Comparison of ENCODE assay signal across 15 cellular contexts in the genomic region with DNA sequence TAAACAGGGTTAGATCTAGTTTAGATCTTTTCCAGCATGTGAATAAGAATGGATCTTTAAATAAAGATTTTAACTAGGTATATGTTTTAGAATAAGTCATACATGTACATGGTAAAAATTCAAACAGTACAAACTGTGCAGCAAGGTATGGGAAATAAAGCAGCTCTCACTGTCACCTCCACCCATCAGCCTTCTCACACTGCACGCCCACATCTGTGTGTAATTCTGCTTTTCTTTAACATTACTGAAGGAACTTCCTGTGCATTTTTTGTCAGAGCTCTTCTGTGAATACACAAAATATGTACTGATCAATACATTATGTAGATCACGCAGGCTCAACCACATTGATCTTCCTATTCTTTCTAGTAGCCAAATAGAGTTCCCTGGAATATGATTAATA. TPM values are rescaled to one million over a fixed set of nuclear protein-coding genes. Genes with fewer than 3 reads are reported as not detected.
DNase-seq lines count a peak whose midpoint lies in the region; ATAC-seq and TF ChIP-seq lines count a peak whose summit lies in the region.
"Had no signal": no experiment of that assay in that cellular context is flagged by ENCODE, and none has a peak within 500 bp of the region (broad histone marks: within the 10 kb centered on the region; RNA-seq: fewer than 3 reads in every experiment).

No MANE protein-coding gene starts in this region.

- peak overlapping the region; percentile 76 for H3K4me3 Mint-ChIP-seq in activated CD4-positive, alpha-beta T cell treated with anti-CD3 and anti-CD28 coated beads, Interleukin-2, amount 10 ng/mL, durations not matched to agents 7 days and 5 days
- H3K4me3 Mint-ChIP-seq in activated CD4-positive, alpha-beta memory T cell treated with anti-CD3 and anti-CD28 coated beads, Interleukin-2, amount 10 ng/mL, durations not matched to agents 7 days and 5 days, result peak overlapping the region; percentile 60
- H3K4me3 Mint-ChIP-seq: HFFc6, nephron had no signal

- peaks cover 28% of the 10 kb centered on the region for H3K36me3 ChIP-seq in neutrophil

- H3K4me1 ChIP-seq in neutrophil (ENCODE audit: control insufficient read depth in 1 of 2, insufficient read depth in 1 of 2, low read depth in 1 of 2, low read length in 1 of 2), result peaks cover 67 to 69% of the 10 kb centered on the region in 2 experiments

- H3K36me3 Mint-ChIP-seq in activated CD4-positive, alpha-beta T cell treated with anti-CD3 and anti-CD28 coated beads, Interleukin-2, amount 10 ng/mL, durations not matched to agents 7 days and 5 days (ENCODE audit: low read depth), result peaks cover 57% of the 10 kb centered on the region
- peaks cover 64% of the 10 kb centered on the region for H3K36me3 Mint-ChIP-seq in activated CD4-positive, alpha-beta memory T cell treated with anti-CD3 and anti-CD28 coated beads, Interleukin-2, amount 10 ng/mL, durations not matched to agents 7 days and 5 days (ENCODE audit: low read depth)

- H3K4me3 ChIP-seq in neutrophil (ENCODE audit: low read depth in 1 of 2, low read length in 1 of 2), result peak overlapping the region in 1 of 2 experiments; percentile 92

- H3K27ac Mint-ChIP-seq in activated CD4-positive, alpha-beta T cell treated with anti-CD3 and anti-CD28 coated beads, Interleukin-2, amount 10 ng/mL, durations not matched to agents 7 days and 5 days, result peak overlapping the region; percentile 84
- peak overlapping the region; percentile 72 for H3K27ac Mint-ChIP-seq in activated CD4-positive, alpha-beta memory T cell treated with anti-CD3 and anti-CD28 coated beads, Interleukin-2, amount 10 ng/mL, durations not matched to agents 7 days and 5 days
- H3K27ac Mint-ChIP-seq: HFFc6, nephron had no signal

- TF ChIP-seq CTCF in neutrophil (IDR thresholded peaks at IDR 0.05), result no peak
- TF ChIP-seq CTCF in GM13977 (IDR thresholded peaks at IDR 0.05; ENCODE audit: extremely low read depth, insufficient read depth, missing control alignments), result no peak

- no peaks in the 10 kb centered on the region for H3K27me3 Mint-ChIP-seq in activated CD4-positive, alpha-beta T cell treated with anti-CD3 and anti-CD28 coated beads, Interleukin-2, amount 10 ng/mL, durations not matched to agents 7 days and 5 days
- no peaks in the 10 kb centered on the region for H3K27me3 Mint-ChIP-seq in activated CD4-positive, alpha-beta memory T cell treated with anti-CD3 and anti-CD28 coated beads, Interleukin-2, amount 10 ng/mL, durations not matched to agents 7 days and 5 days

- H3K27ac ChIP-seq in neutrophil, result peak overlapping the region; percentile 96
- H3K27ac ChIP-seq: VCaP had no signal

- no peaks in the 10 kb centered on the region for H3K27me3 ChIP-seq in neutrophil

- H3K4me1 Mint-ChIP-seq in activated CD4-positive, alpha-beta T cell treated with anti-CD3 and anti-CD28 coated beads, Interleukin-2, amount 10 ng/mL, durations not matched to agents 7 days and 5 days, result peaks cover 65% of the 10 kb centered on the region
- H3K4me1 Mint-ChIP-seq in activated CD4-positive, alpha-beta memory T cell treated with anti-CD3 and anti-CD28 coated beads, Interleukin-2, amount 10 ng/mL, durations not matched to agents 7 days and 5 days, result peaks cover 66% of the 10 kb centered on the region

- H3K9me3 ChIP-seq in neutrophil, result no peaks in the 10 kb centered on the region

- POLR2A ChIA-PET in activated CD4-positive, alpha-beta T cell treated with anti-CD3 and anti-CD28 coated beads, Interleukin-2, amount 10 ng/mL, durations not matched to agents 7 days and 5 days (lab: Charles Lee), result no interaction called here
- POLR2A ChIA-PET in activated CD4-positive, alpha-beta memory T cell treated with anti-CD3 and anti-CD28 coated beads, Interleukin-2, amount 10 ng/mL, durations not matched to agents 7 days and 5 days (lab: Charles Lee), result interaction anchor here (0.7 to 10.4 kb wide), 16 partner anchors 13 to 1006 kb away, joined by 3 to 290 read pairs (median 10); partner anchors contain the start of genes ALS2, CASP10, CFLAR and CLK1

- DNase-seq in activated CD4-positive, alpha-beta T cell treated with anti-CD3 and anti-CD28 coated beads, Interleukin-2, amount 10 ng/mL, durations not matched to agents 7 days and 5 days, result peak; percentile 36
- DNase-seq in activated CD4-positive, alpha-beta T cell treated with anti-CD3 and anti-CD28 coated beads, Interleukin-2, amount 50 U/mL, for 4 hours, result no peak
- peak; percentile 39 for DNase-seq in activated CD4-positive, alpha-beta memory T cell treated with anti-CD3 and anti-CD28 coated beads, Interleukin-2, amount 10 ng/mL, durations not matched to agents 7 days and 5 days
- DNase-seq in SKM-1 treated with dmso at 0.1 percent for 144 hours (lab: John Stamatoyannopoulos, UW; ENCODE audit: unreplicated experiment) (no peak), GM13977 (ENCODE audit: low spot score) (no peak)
- DNase-seq: MV-4-11, NCI-H2171 treated with DMSO at 0.1 percent for 48 hours, SIG-M5 had no signal

- ATAC-seq in GM19463 (IDR thresholded peaks at IDR 0.05; ENCODE audit: unreplicated experiment) (peak; percentile 33), GM18517 (IDR thresholded peaks at IDR 0.05; ENCODE audit: unreplicated experiment) (no peak)
- ATAC-seq: left lobe of liver had no signal

- CTCF ChIA-PET in activated CD4-positive, alpha-beta T cell treated with anti-CD3 and anti-CD28 coated beads, Interleukin-2, amount 10 ng/mL, durations not matched to agents 7 days and 5 days (lab: Charles Lee), result interaction anchor here (0.8 to 2.3 kb wide), 4 partner anchors 15 to 362 kb away, joined by 3 to 9 read pairs (median 6); no protein-coding TSS in a partner anchor
- CTCF ChIA-PET in activated CD4-positive, alpha-beta memory T cell treated with anti-CD3 and anti-CD28 coated beads, Interleukin-2, amount 10 ng/mL, durations not matched to agents 7 days and 5 days (lab: Charles Lee), result interaction anchor here (0.7 to 8.9 kb wide), 7 partner anchors 9 to 374 kb away, joined by 3 to 105 read pairs (median 17); no protein-coding TSS in a partner anchor

- in situ Hi-C loops in GM13977 (cut with MboI; ENCODE audit: low pct_unique_long_range_greater_than_20kb, low sequenced_read_pairs, unreplicated experiment), result no loop called here

- H3K9me3 Mint-ChIP-seq in activated CD4-positive, alpha-beta T cell treated with anti-CD3 and anti-CD28 coated beads, Interleukin-2, amount 10 ng/mL, durations not matched to agents 7 days and 5 days, result no peaks in the 10 kb centered on the region
- H3K9me3 Mint-ChIP-seq in activated CD4-positive, alpha-beta memory T cell treated with anti-CD3 and anti-CD28 coated beads, Interleukin-2, amount 10 ng/mL, durations not matched to agents 7 days and 5 days, result no peaks in the 10 kb centered on the region
- H3K9me3 Mint-ChIP-seq: HFFc6, nephron had no signal

RNA-seq across cellular contexts. Expression of gene CASP8, which starts 3.4 kb away (rescaled TPM):
- 10 to 100 TPM; 73.6 to 77.7 TPM for total RNA-seq in activated CD4-positive, alpha-beta T cell treated with anti-CD3 and anti-CD28 coated beads, Interleukin-2, amount 10 ng/mL, durations not matched to agents 7 days and 5 days
- total RNA-seq in activated CD4-positive, alpha-beta memory T cell treated with anti-CD3 and anti-CD28 coated beads, Interleukin-2, amount 10 ng/mL, durations not matched to agents 7 days and 5 days, result 100 to 1,000 TPM in 1 of 2 experiments, 10 to 100 TPM in 1; 99.8 to 102 TPM

Comparison
In these comparisons a context has a peak if more than half of its experiments do, and no peak if none do; other contexts are left out.
1. DNase-seq: peak in activated CD4-positive, alpha-beta T cell treated with anti-CD3 and anti-CD28 coated beads, Interleukin-2, amount 10 ng/mL, durations not matched to agents 7 days and 5 days (single experiment) and activated CD4-positive, alpha-beta memory T cell treated with anti-CD3 and anti-CD28 coated beads, Interleukin-2, amount 10 ng/mL, durations not matched to agents 7 days and 5 days (single experiment); none in activated CD4-positive, alpha-beta T cell treated with anti-CD3 and anti-CD28 coated beads, Interleukin-2, amount 50 U/mL, for 4 hours (0 of 2), SKM-1 treated with dmso at 0.1 percent for 144 hours (single experiment) and GM13977 (single experiment).